Comparison of ENCODE assay signal across 24 cellular contexts in the genomic region with DNA sequence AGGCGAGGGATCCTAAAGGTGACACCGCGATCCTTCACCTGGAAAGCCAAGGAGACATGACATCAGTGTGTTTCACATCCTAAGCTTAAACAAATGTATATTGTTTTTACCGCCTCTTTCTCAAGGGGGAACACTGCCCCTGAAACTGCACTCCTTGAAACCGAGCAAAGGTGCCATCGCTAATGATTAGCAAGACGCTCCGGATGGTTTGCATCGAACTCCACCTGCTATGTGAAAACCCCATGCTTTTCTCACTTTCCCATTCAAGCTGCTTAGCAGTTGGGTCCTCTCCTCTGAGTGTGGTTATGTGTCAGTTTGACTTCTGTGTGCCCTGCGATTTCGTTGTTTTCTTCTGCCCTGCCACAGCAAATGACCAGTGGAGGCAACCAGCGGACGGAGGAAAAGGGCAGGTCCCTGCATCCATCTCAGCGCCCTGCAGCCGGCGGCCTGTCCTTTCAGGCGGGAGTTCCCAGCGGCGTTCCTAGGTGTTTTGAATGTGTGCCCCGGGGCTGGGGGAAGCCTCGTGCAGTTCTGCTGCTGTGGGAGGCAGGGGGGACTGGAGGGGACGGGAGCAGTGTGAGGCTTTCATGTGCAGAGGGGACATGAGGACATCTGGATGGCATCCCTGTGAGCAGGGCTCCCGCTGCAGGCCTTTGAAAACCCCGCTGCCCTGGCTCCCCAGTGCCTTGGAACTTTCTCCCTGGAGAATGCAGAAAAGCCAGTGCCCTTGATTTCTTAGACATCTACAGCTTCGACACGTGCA. TPM values are rescaled to one million over a fixed set of nuclear protein-coding genes. Genes with fewer than 3 reads are reported as not detected.
DNase-seq lines count a peak whose midpoint lies in the region; ATAC-seq and TF ChIP-seq lines count a peak whose summit lies in the region.
"Had no signal": no experiment of that assay in that cellular context is flagged by ENCODE, and none has a peak within 500 bp of the region (broad histone marks: within the 10 kb centered on the region; RNA-seq: fewer than 3 reads in every experiment).

No MANE protein-coding gene starts in this region.

- no peaks in the 10 kb centered on the region for H3K9me3 Mint-ChIP-seq in activated CD4-positive, alpha-beta T cell treated with anti-CD3 and anti-CD28 coated beads, Interleukin-2, amount 10 ng/mL, durations not matched to agents 24 days and 14 days
- no peaks in the 10 kb centered on the region for H3K9me3 Mint-ChIP-seq in osteocyte (ENCODE audit: unreplicated experiment)
- H3K9me3 Mint-ChIP-seq: activated CD4-positive, alpha-beta memory T cell treated with anti-CD3 and anti-CD28 coated beads, Interleukin-2, amount 10 ng/mL, durations not matched to agents 7 days and 5 days; stimulated activated naive CD8-positive, alpha-beta T cell treated with anti-CD3 and anti-CD28 coated beads, Interleukin-15, Interleukin-2, amounts not matched to agents 100 ng/mL and 50 ng/mL, for 24 hours had no signal

- H3K27me3 ChIP-seq in OCI-LY3 (ENCODE audit: low read depth, low read length) (peaks cover 33% of the 10 kb centered on the region), hepatocyte (no peaks in the 10 kb centered on the region), GM23248 (replicated peaks; ENCODE audit: insufficient read depth) (no peaks in the 10 kb centered on the region)
- H3K27me3 ChIP-seq: foreskin keratinocyte, heart left ventricle had no signal

- H3K9me2 ChIP-seq in hepatocyte (replicated peaks; ENCODE audit: insufficient read depth) (no peaks in the 10 kb centered on the region), GM23248 (ENCODE audit: insufficient read depth) (no peaks in the 10 kb centered on the region)

- 72% methylated on average over 26 of the region's 26 CpGs for WGBS in hepatocyte (ENCODE audit: low lambda C conversion rate, missing lambda C conversion rate)
- 78 to 83% methylated on average over 26 of the region's 26 CpGs for WGBS in GM23248 (ENCODE audit: low coverage in 1 of 2, low lambda C conversion rate in 2 of 2, missing lambda C conversion rate in 2 of 2), 2 experiments

- H3K9ac ChIP-seq in OCI-LY3 (ENCODE audit: low read length) (peak overlapping the region; percentile 22; the same call in 1 of the 2 replicates), GM23248 (no peak overlapping the region)

- ATAC-seq in GM21447 (IDR thresholded peaks at IDR 0.05; ENCODE audit: unreplicated experiment): no peak
- ATAC-seq: activated CD4-positive, CD25-positive, alpha-beta regulatory T cell treated with anti-CD3 and anti-CD28 coated beads, Interleukin-2, amount 50 U/mL, for 24 hours; esophagus mucosa; heart left ventricle; psoas muscle had no signal

- H2AFZ ChIP-seq in OCI-LY3 (ENCODE audit: low read depth, low read length) (peak overlapping the region; percentile 54), hepatocyte (no peak overlapping the region), GM23248 (no peak overlapping the region)

- H4K20me1 ChIP-seq in OCI-LY3 (ENCODE audit: insufficient read depth, low read length) (no peaks in the 10 kb centered on the region), hepatocyte (ENCODE audit: insufficient read depth, poor library complexity, severe bottlenecking) (no peaks in the 10 kb centered on the region), GM23248 (ENCODE audit: insufficient read depth) (no peaks in the 10 kb centered on the region)

- H3F3A ChIP-seq in GM23248 (ENCODE audit: insufficient read depth): no peaks in the 10 kb centered on the region

- no peaks in the 10 kb centered on the region for H3K36me3 Mint-ChIP-seq in activated CD4-positive, alpha-beta T cell treated with anti-CD3 and anti-CD28 coated beads, Interleukin-2, amount 10 ng/mL, durations not matched to agents 24 days and 14 days (ENCODE audit: low read depth)
- H3K36me3 Mint-ChIP-seq in osteocyte (ENCODE audit: unreplicated experiment): no peaks in the 10 kb centered on the region

- in situ Hi-C loops in GM23248 (cut with MboI): no loop called here

- H3K27ac ChIP-seq in OCI-LY3 (ENCODE audit: low read length): no peak overlapping the region
- peak overlapping the region; percentile 35 for H3K27ac ChIP-seq in hepatocyte
- no peak overlapping the region for H3K27ac ChIP-seq in GM23248
- H3K27ac ChIP-seq: 22Rv1, foreskin keratinocyte, heart left ventricle, psoas muscle had no signal

- H3K36me3 ChIP-seq in OCI-LY3 (replicated peaks; ENCODE audit: low read depth, low read length): no peaks in the 10 kb centered on the region
- H3K36me3 ChIP-seq in hepatocyte (replicated peaks; ENCODE audit: insufficient read depth, low read depth): no peaks in the 10 kb centered on the region
- no peaks in the 10 kb centered on the region for H3K36me3 ChIP-seq in GM23248 (ENCODE audit: low read depth)
- H3K36me3 ChIP-seq: heart left ventricle had no signal

- H3K4me1 ChIP-seq in OCI-LY3 (ENCODE audit: low read length) (peaks cover 30% of the 10 kb centered on the region), hepatocyte (ENCODE audit: insufficient read depth) (peaks cover 14% of the 10 kb centered on the region), GM23248 (ENCODE audit: insufficient read depth) (peaks cover 21% of the 10 kb centered on the region)
- H3K4me1 ChIP-seq: psoas muscle had no signal

- peaks cover 2% of the 10 kb centered on the region for H3K4me1 Mint-ChIP-seq in activated CD4-positive, alpha-beta T cell treated with anti-CD3 and anti-CD28 coated beads, Interleukin-2, amount 10 ng/mL, durations not matched to agents 24 days and 14 days
- peaks cover 18% of the 10 kb centered on the region for H3K4me1 Mint-ChIP-seq in osteocyte (ENCODE audit: unreplicated experiment)
- H3K4me1 Mint-ChIP-seq: activated CD4-positive, alpha-beta memory T cell treated with anti-CD3 and anti-CD28 coated beads, Interleukin-2, amount 10 ng/mL, durations not matched to agents 7 days and 5 days had no signal

- no peaks in the 10 kb centered on the region for H3K9me3 ChIP-seq in OCI-LY3 (ENCODE audit: insufficient read depth, low read length)
- no peaks in the 10 kb centered on the region for H3K9me3 ChIP-seq in hepatocyte (ENCODE audit: low read depth)
- no peaks in the 10 kb centered on the region for H3K9me3 ChIP-seq in GM23248 (ENCODE audit: low read depth)
- H3K9me3 ChIP-seq: heart left ventricle, psoas muscle had no signal

- H3K27me3 Mint-ChIP-seq in activated CD4-positive, alpha-beta T cell treated with anti-CD3 and anti-CD28 coated beads, Interleukin-2, amount 10 ng/mL, durations not matched to agents 24 days and 14 days: peaks cover 11% of the 10 kb centered on the region
- no peaks in the 10 kb centered on the region for H3K27me3 Mint-ChIP-seq in osteocyte (ENCODE audit: unreplicated experiment)
- H3K27me3 Mint-ChIP-seq: activated CD4-positive, alpha-beta memory T cell treated with anti-CD3 and anti-CD28 coated beads, Interleukin-2, amount 10 ng/mL, durations not matched to agents 7 days and 5 days; stimulated activated naive CD8-positive, alpha-beta T cell treated with anti-CD3 and anti-CD28 coated beads, Interleukin-15, Interleukin-2, amounts not matched to agents 100 ng/mL and 50 ng/mL, for 24 hours had no signal

- H3K4me2 ChIP-seq in OCI-LY3 (ENCODE audit: low read length): peak overlapping the region; percentile 96
- no peak overlapping the region for H3K4me2 ChIP-seq in hepatocyte
- H3K4me2 ChIP-seq in GM23248 (ENCODE audit: unreplicated experiment): no peak overlapping the region

- no peaks in the 10 kb centered on the region for H3K79me2 ChIP-seq in OCI-LY3 (ENCODE audit: low read length)
- no peaks in the 10 kb centered on the region for H3K79me2 ChIP-seq in hepatocyte
- no peaks in the 10 kb centered on the region for H3K79me2 ChIP-seq in GM23248 (ENCODE audit: insufficient read depth)

- no peak for TF ChIP-seq CTCF in OCI-LY3 (IDR thresholded peaks at IDR 0.05; ENCODE audit: low read depth, low read length)
- TF ChIP-seq CTCF in hepatocyte (IDR thresholded peaks at IDR 0.05; ENCODE audit: poor library complexity): no peak
- no peak for TF ChIP-seq CTCF in osteocyte (IDR thresholded peaks at IDR 0.05)

- peak overlapping the region; percentile 75 for H3K4me3 ChIP-seq in OCI-LY3 (ENCODE audit: low read length)
- H3K4me3 ChIP-seq in hepatocyte: no peak overlapping the region
- no peak overlapping the region for H3K4me3 ChIP-seq in GM23248
- H3K4me3 ChIP-seq: heart left ventricle, psoas muscle had no signal

- DNase-seq in activated CD4-positive, alpha-beta T cell treated with anti-CD3 and anti-CD28 coated beads, Interleukin-2, amount 10 ng/mL, durations not matched to agents 24 days and 14 days: peak; percentile 50
- DNase-seq in activated CD4-positive, alpha-beta T cell treated with anti-CD3 and anti-CD28 coated beads for 1 hour: no peak
- DNase-seq in hepatocyte (ENCODE audit: low spot score) (no peak), osteocyte (ENCODE audit: extremely low spot score, unreplicated experiment) (peak; percentile 78), GM23248 (no peak), OCI-M1 (lab: John Stamatoyannopoulos, UW) (no peak)
- DNase-seq: activated CD4-positive, alpha-beta memory T cell treated with anti-CD3 and anti-CD28 coated beads, Interleukin-2, amount 10 ng/mL, durations not matched to agents 7 days and 5 days; activated CD8-positive, alpha-beta memory T cell treated with anti-CD3 and anti-CD28 coated beads, Interleukin-2, amount 50 U/mL, for 48 hours; activated naive CD4-positive, alpha-beta T cell treated with anti-CD3 and anti-CD28 coated beads, Interleukin-2, amount 50 U/mL, for 16 hours; amniotic stem cell; foreskin keratinocyte; heart left ventricle; NCI-H1048; NCI-H187; NCI-H2171 treated with DMSO at 0.1 percent for 48 hours; NCI-H526 treated with DMSO at 0.1 percent for 48 hours; psoas muscle; SIG-M5 had no signal

- H3K27ac Mint-ChIP-seq in activated CD4-positive, alpha-beta T cell treated with anti-CD3 and anti-CD28 coated beads, Interleukin-2, amount 10 ng/mL, durations not matched to agents 24 days and 14 days: no peak overlapping the region
- H3K27ac Mint-ChIP-seq in osteocyte (ENCODE audit: unreplicated experiment): no peak overlapping the region
- H3K27ac Mint-ChIP-seq: activated CD4-positive, alpha-beta memory T cell treated with anti-CD3 and anti-CD28 coated beads, Interleukin-2, amount 10 ng/mL, durations not matched to agents 7 days and 5 days; stimulated activated naive CD8-positive, alpha-beta T cell treated with anti-CD3 and anti-CD28 coated beads, Interleukin-15, Interleukin-2, amounts not matched to agents 100 ng/mL and 50 ng/mL, for 24 hours had no signal

- intact Hi-C loops in activated CD4-positive, alpha-beta T cell treated with anti-CD3 and anti-CD28 coated beads, Interleukin-2, amount 10 ng/mL, durations not matched to agents 24 days and 14 days (cut with micrococcal nuclease): no loop called here

- no peak overlapping the region for H3K4me3 Mint-ChIP-seq in activated CD4-positive, alpha-beta T cell treated with anti-CD3 and anti-CD28 coated beads, Interleukin-2, amount 10 ng/mL, durations not matched to agents 24 days and 14 days
- no peak overlapping the region for H3K4me3 Mint-ChIP-seq in osteocyte (ENCODE audit: unreplicated experiment)
- H3K4me3 Mint-ChIP-seq: activated CD4-positive, alpha-beta memory T cell treated with anti-CD3 and anti-CD28 coated beads, Interleukin-2, amount 10 ng/mL, durations not matched to agents 7 days and 5 days; stimulated activated naive CD8-positive, alpha-beta T cell treated with anti-CD3 and anti-CD28 coated beads, Interleukin-15, Interleukin-2, amounts not matched to agents 100 ng/mL and 50 ng/mL, for 24 hours had no signal

RNA-seq across cellular contexts. Expression of gene ZBTB18, which starts 16.1 kb away (rescaled TPM):
- total RNA-seq in activated CD4-positive, alpha-beta T cell treated with anti-CD3 and anti-CD28 coated beads, Interleukin-2, amount 10 ng/mL, durations not matched to agents 24 days and 14 days: 5.5 TPM in 2 replicates
- 9.6 and 10.9 TPM in 2 replicates for total RNA-seq in hepatocyte
- 1.1 and 1.2 TPM in 2 replicates for polyA plus RNA-seq in hepatocyte
- total RNA-seq in osteocyte: 23.0 and 24.2 TPM in 2 replicates
- 9.2 and 10.0 TPM in 2 replicates for total RNA-seq in GM23248 (2014; rRNA removed; shearing (Covaris generic))
- polyA plus RNA-seq in GM23248 (2016; fragmentation: Nextera tagmentation; extraction: Ambion mirVana): 0.25 and 0.47 TPM in 2 replicates

Comparison
In these comparisons a context has a peak if more than half of its experiments do, and no peak if none do; other contexts are left out.
1. DNase-seq: peak in activated CD4-positive, alpha-beta T cell treated with anti-CD3 and anti-CD28 coated beads, Interleukin-2, amount 10 ng/mL, durations not matched to agents 24 days and 14 days (single experiment) and osteocyte (single experiment); none in activated CD4-positive, alpha-beta T cell treated with anti-CD3 and anti-CD28 coated beads for 1 hour (single experiment), hepatocyte (single experiment), GM23248 (single experiment) and OCI-M1 (single experiment).